In the genomic region with DNA sequence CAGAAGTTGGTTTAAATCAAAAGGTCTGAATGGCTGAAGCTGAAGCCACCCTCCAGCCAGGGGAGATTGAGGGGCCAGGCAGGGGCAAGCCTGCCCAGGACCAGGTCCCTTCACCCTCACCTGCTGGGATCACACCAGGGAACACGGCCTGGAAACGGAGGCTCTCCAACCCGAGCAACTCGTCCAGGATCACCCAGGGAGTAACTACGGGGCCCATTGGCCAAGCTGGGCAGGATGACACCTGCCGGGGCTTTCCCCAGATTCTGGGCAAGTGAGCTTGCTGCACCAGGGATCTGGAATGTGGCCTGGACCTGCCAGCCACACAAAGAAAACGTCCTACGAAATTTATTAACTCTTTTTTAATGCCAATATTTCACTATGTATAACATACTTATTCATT, we compare ENCODE assay signal across 29 cellular contexts.
"Had no signal": no experiment of that assay in that cellular context is flagged by ENCODE, and none has a peak within 500 bp of the region (broad histone marks: within the 10 kb centered on the region; RNA-seq: fewer than 3 reads in every experiment).

No MANE protein-coding gene starts in this region.

- ATAC-seq: activated CD4-positive, alpha-beta T cell treated with anti-CD3 and anti-CD28 coated beads for 36 hours; activated CD4-positive, CD25-positive, alpha-beta regulatory T cell treated with anti-CD3 and anti-CD28 coated beads, Interleukin-2, amount 50 U/mL, for 24 hours; activated naive CD8-positive, alpha-beta T cell treated with anti-CD3 and anti-CD28 coated beads, Interleukin-2, amount 50 U/mL, for 24 hours; activated T-cell treated with anti-CD3 and anti-CD28 coated beads, Interleukin-2, amount 50 U/mL, for 4 hours; PC-3; WTC11 had no signal

- H3K27me3 ChIP-seq: Peyer's patch, SJCRH30 had no signal

- H3K4me1 ChIP-seq: SJCRH30 had no signal

- H3K9me3 ChIP-seq: MG63, Peyer's patch, SJCRH30 had no signal

- DNase-seq: activated CD4-positive, alpha-beta memory T cell treated with anti-CD3 and anti-CD28 coated beads for 36 hours; activated CD4-positive, alpha-beta T cell treated with anti-CD3 and anti-CD28 coated beads for 36 hours; activated CD4-positive, alpha-beta T cell treated with anti-CD3 and anti-CD28 coated beads, Interleukin-2, amount 10 ng/mL, durations not matched to agents 7 days and 5 days; activated CD8-positive, alpha-beta memory T cell treated with anti-CD3 and anti-CD28 coated beads, Interleukin-2, amount 50 U/mL, for 4 hours; activated naive CD4-positive, alpha-beta T cell treated with anti-CD3 and anti-CD28 coated beads, Interleukin-2, amount 10 ng/mL, durations not matched to agents 7 days and 5 days; activated naive CD8-positive, alpha-beta T cell treated with anti-CD3 and anti-CD28 coated beads, Interleukin-2, amount 50 U/mL, for 24 hours; activated T-cell treated with anti-CD3 and anti-CD28 coated beads for 4 hours; activated T-cell treated with anti-CD3 and anti-CD28 coated beads, Interleukin-2, amount 50 U/mL, for 4 hours; anterior cingulate cortex; caudate nucleus; Kasumi-1; KG1; MG63; NCI-H1048; NCI-H1105 treated with DMSO at 0.1 percent for 48 hours; NCI-H1436; NCI-H1694; NCI-H1930; NCI-H2081 treated with DMSO at 0.1 percent for 48 hours; NCI-H226; NCI-H446 treated with DMSO at 0.1 percent for 48 hours; NK-92 treated with Interleukin-12 subunit alpha and Interleukin-12 subunit beta, amount 100 ng/mL, for 24 hours; PC-3; RPMI8226; SJCRH30 had no signal

- H3K4me3 ChIP-seq: MG63, Peyer's patch, SJCRH30, SK-N-MC had no signal

- H3K27ac ChIP-seq: Peyer's patch, SJCRH30, SK-N-MC had no signal

- H3K36me3 ChIP-seq: MG63, Peyer's patch, SJCRH30 had no signal
